ENCODE assay signal across 32 cellular contexts in genomic region chr6:131555992-131556391, GRCh38. TPM values are rescaled to one million over a fixed set of nuclear protein-coding genes. Genes with fewer than 3 reads are reported as not detected.
"Had no signal": no experiment of that assay in that cellular context is flagged by ENCODE, and none has a peak within 500 bp of the region (broad histone marks: within the 10 kb centered on the region; RNA-seq: fewer than 3 reads in every experiment).

No MANE protein-coding gene starts in this region.

- H3K4me1 ChIP-seq: adrenal gland, body of pancreas, esophagus muscularis mucosa, heart left ventricle, left lung, neural progenitor cell had no signal

- DNase-seq: activated CD4-positive, alpha-beta T cell treated with anti-CD3 and anti-CD28 coated beads for 4 hours; activated CD4-positive, alpha-beta T cell treated with anti-CD3 and anti-CD28 coated beads, Interleukin-2, amount 50 U/mL, for 48 hours; activated CD8-positive, alpha-beta memory T cell treated with anti-CD3 and anti-CD28 coated beads for 24 hours; activated effector memory CD4-positive, alpha-beta T cell treated with Interleukin-2 at 50 U/mL for 16 hours; activated naive CD4-positive, alpha-beta T cell treated with Interleukin-2 at 50 U/mL for 16 hours; adrenal gland; aorta; body of pancreas; dermis blood vessel endothelial cell; effector CD4-positive, alpha-beta T cell; heart left ventricle; kidney glomerular epithelial cell; left lung; mesendoderm; natural killer cell; posterior cingulate gyrus; stimulated activated CD4-positive, alpha-beta T cell treated with anti-CD3 and anti-CD28 coated beads, Interleukin-1b, Interleukin-23, amount 100 ng/mL, for 48 hours; stimulated activated CD4-positive, alpha-beta T cell treated with anti-CD3 and anti-CD28 coated beads, Interleukin-4, amount 100 ng/mL, for 4 hours; stimulated activated CD8-positive, alpha-beta memory T cell treated with anti-CD3 and anti-CD28 coated beads, Interleukin-4, amount 100 ng/mL, for 48 hours; stimulated activated naive CD8-positive, alpha-beta T cell treated with anti-CD3 and anti-CD28 coated beads, Interleukin-15, amount 100 ng/mL, for 72 hours; substantia nigra; T-cell had no signal

- H3K9me3 ChIP-seq: adrenal gland, body of pancreas, esophagus muscularis mucosa, heart left ventricle, left lung had no signal

- H3K4me3 ChIP-seq: adrenal gland, body of pancreas, esophagus muscularis mucosa, heart left ventricle, left lung, lung, neural progenitor cell, smooth muscle cell had no signal

- H3K27me3 ChIP-seq: adrenal gland, body of pancreas, esophagus muscularis mucosa, heart left ventricle, left lung, neural progenitor cell had no signal

- H3K27ac ChIP-seq: adrenal gland, body of pancreas, esophagus muscularis mucosa, heart left ventricle, left lung, neural progenitor cell, VCaP had no signal

- H3K9ac ChIP-seq: neural progenitor cell had no signal

- H3K36me3 ChIP-seq: adrenal gland, esophagus muscularis mucosa, heart left ventricle, left lung, neural progenitor cell had no signal

RNA-seq across cellular contexts. Expression of gene ARG1, which starts 17.0 kb away (rescaled TPM):
- total RNA-seq: body of pancreas; dermis blood vessel endothelial cell; fibroblast of villous mesenchyme; mononuclear cell; natural killer cell; renal cortical epithelial cell; smooth muscle cell; T-helper 2 cell treated with Interferon-gamma antibody and Interleukin-4, amounts not matched to agents 100 ng/mL and 5 ng/mL, for 36 hours; ureter had no signal
- polyA plus RNA-seq: aorta, smooth muscle cell had no signal
